ENCODE assay signal across 23 cellular contexts in the genomic region with DNA sequence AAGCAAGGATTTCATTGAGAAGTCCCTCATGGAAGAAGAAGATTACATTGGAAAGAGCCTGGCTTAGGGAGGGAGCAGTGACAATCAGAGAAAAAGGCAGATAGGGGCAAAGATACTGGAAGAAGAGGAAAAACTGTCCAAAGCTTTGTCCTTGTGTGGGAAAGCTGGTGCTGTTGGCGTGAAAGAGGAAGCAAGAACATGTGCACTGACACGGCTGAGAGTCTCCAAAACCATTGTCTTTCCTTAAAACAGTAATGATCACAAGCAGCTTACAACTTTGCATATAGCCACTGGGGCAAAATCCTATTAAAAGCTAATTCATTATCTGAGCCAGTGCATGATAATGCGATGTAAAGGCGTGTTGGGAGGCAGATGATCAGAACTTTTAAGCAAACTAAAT.
DNase-seq lines count a peak whose midpoint lies in the region; ATAC-seq and TF ChIP-seq lines count a peak whose summit lies in the region.
"Had no signal": no experiment of that assay in that cellular context is flagged by ENCODE, and none has a peak within 500 bp of the region (broad histone marks: within the 10 kb centered on the region; RNA-seq: fewer than 3 reads in every experiment).

No MANE protein-coding gene starts in this region.

- H3K4me3 Mint-ChIP-seq in stimulated activated memory B cell treated with anti-CD40 and anti-IgM and Interleukin-4, amounts not matched to agents 10 μg/mL and 1 μg/mL and 100 μg/mL, for 72 hours = no peak overlapping the region
- H3K4me3 Mint-ChIP-seq: activated naive CD4-positive, alpha-beta T cell treated with anti-CD3 and anti-CD28 coated beads, Interleukin-2, amount 10 ng/mL, durations not matched to agents 7 days and 5 days; activated T-cell treated with anti-CD3 and anti-CD28 coated beads, Interleukin-2, amount 50 U/mL, for 4 hours; central memory CD8-positive, alpha-beta T cell; immature natural killer cell had no signal

- ATAC-seq in GM18511 (IDR thresholded peaks at IDR 0.05; ENCODE audit: unreplicated experiment) (peak; percentile 53), HG02763 (IDR thresholded peaks at IDR 0.05; ENCODE audit: unreplicated experiment) (peak; percentile 43)
- ATAC-seq in stimulated activated memory B cell treated with anti-CD40 and anti-IgM and Interleukin-4, amounts not matched to agents 10 μg/mL and 1 μg/mL and 100 μg/mL, for 72 hours = peak; percentile 65

- H3K27me3 Mint-ChIP-seq in stimulated activated memory B cell treated with anti-CD40 and anti-IgM and Interleukin-4, amounts not matched to agents 10 μg/mL and 1 μg/mL and 100 μg/mL, for 72 hours = no peaks in the 10 kb centered on the region
- H3K27me3 Mint-ChIP-seq: central memory CD8-positive, alpha-beta T cell had no signal

- no peak for TF ChIP-seq CTCF in OCI-LY3 (IDR thresholded peaks at IDR 0.05; ENCODE audit: low read depth, low read length)

- H3K79me2 ChIP-seq in OCI-LY3 (ENCODE audit: low read length) = no peaks in the 10 kb centered on the region

- H3K9ac ChIP-seq in OCI-LY3 (ENCODE audit: low read length) = no peak overlapping the region

- peak overlapping the region; percentile 14 for H3K27ac Mint-ChIP-seq in stimulated activated memory B cell treated with anti-CD40 and anti-IgM and Interleukin-4, amounts not matched to agents 10 μg/mL and 1 μg/mL and 100 μg/mL, for 72 hours
- H3K27ac Mint-ChIP-seq: activated naive CD4-positive, alpha-beta T cell treated with anti-CD3 and anti-CD28 coated beads, Interleukin-2, amount 10 ng/mL, durations not matched to agents 7 days and 5 days; immature natural killer cell had no signal

- no peak overlapping the region for H3K4me3 ChIP-seq in OCI-LY3 (ENCODE audit: low read length)
- H3K4me3 ChIP-seq: ascending aorta, dorsolateral prefrontal cortex, left ventricle myocardium inferior, prostate gland, SK-N-MC, tibial nerve had no signal

- H3K27me3 ChIP-seq in OCI-LY3 (ENCODE audit: low read depth, low read length) = no peaks in the 10 kb centered on the region
- H3K27me3 ChIP-seq: ascending aorta, tibial nerve had no signal

- DNase-seq in NCI-H446 treated with DMSO at 0.1 percent for 48 hours (lab: John Stamatoyannopoulos, UW) (no peak), posterior cingulate gyrus (no peak), NCI-H2029 treated with DMSO at 0.1 percent for 48 hours (lab: John Stamatoyannopoulos, UW) (no peak), DMS153 treated with DMSO at 0.1 percent for 48 hours (lab: John Stamatoyannopoulos, UW; ENCODE audit: unreplicated experiment) (no peak)
- DNase-seq: activated naive CD4-positive, alpha-beta T cell treated with anti-CD3 and anti-CD28 coated beads, Interleukin-2, amount 10 ng/mL, durations not matched to agents 7 days and 5 days; activated T-cell treated with anti-CD3 and anti-CD28 coated beads, Interleukin-2, amount 50 U/mL, for 4 hours; dorsolateral prefrontal cortex; immature natural killer cell; left ventricle myocardium inferior; NCI-H187 treated with DMSO at 0.1 percent for 48 hours; NCI-H446; RPMI8226; stimulated activated CD4-positive, alpha-beta T cell treated with anti-CD3 and anti-CD28 coated beads, Interleukin-1b, Interleukin-23, amount 100 ng/mL, for 48 hours; stimulated activated naive CD8-positive, alpha-beta T cell treated with anti-CD3 and anti-CD28 coated beads, Interleukin-15, Interleukin-2, amounts not matched to agents 100 U/mL and 50 U/mL, for 24 hours had no signal

- peaks cover 30% of the 10 kb centered on the region for H3K4me1 Mint-ChIP-seq in stimulated activated memory B cell treated with anti-CD40 and anti-IgM and Interleukin-4, amounts not matched to agents 10 μg/mL and 1 μg/mL and 100 μg/mL, for 72 hours
- H3K4me1 Mint-ChIP-seq: central memory CD8-positive, alpha-beta T cell; immature natural killer cell had no signal

- H3K9me3 ChIP-seq in OCI-LY3 (ENCODE audit: insufficient read depth, low read length) = no peaks in the 10 kb centered on the region
- H3K9me3 ChIP-seq: ascending aorta, left ventricle myocardium inferior, prostate gland, tibial nerve had no signal

- H2AFZ ChIP-seq in OCI-LY3 (ENCODE audit: low read depth, low read length) = no peak overlapping the region

- no peaks in the 10 kb centered on the region for H3K36me3 ChIP-seq in OCI-LY3 (replicated peaks; ENCODE audit: low read depth, low read length)
- H3K36me3 ChIP-seq: ascending aorta, left ventricle myocardium inferior, prostate gland, tibial nerve had no signal

- no peaks in the 10 kb centered on the region for H3K9me3 Mint-ChIP-seq in stimulated activated memory B cell treated with anti-CD40 and anti-IgM and Interleukin-4, amounts not matched to agents 10 μg/mL and 1 μg/mL and 100 μg/mL, for 72 hours
- H3K9me3 Mint-ChIP-seq: activated naive CD4-positive, alpha-beta T cell treated with anti-CD3 and anti-CD28 coated beads, Interleukin-2, amount 10 ng/mL, durations not matched to agents 7 days and 5 days; activated T-cell treated with anti-CD3 and anti-CD28 coated beads, Interleukin-2, amount 50 U/mL, for 4 hours; central memory CD8-positive, alpha-beta T cell; immature natural killer cell had no signal

- no peak overlapping the region for H3K27ac ChIP-seq in OCI-LY3 (ENCODE audit: low read length)
- H3K27ac ChIP-seq: ascending aorta, dorsolateral prefrontal cortex, left ventricle myocardium inferior, prostate gland, SK-N-MC, tibial nerve had no signal

- H4K20me1 ChIP-seq in OCI-LY3 (ENCODE audit: insufficient read depth, low read length) = no peaks in the 10 kb centered on the region

- peak overlapping the region; percentile 43 for H3K4me2 ChIP-seq in OCI-LY3 (ENCODE audit: low read length)

- no peaks in the 10 kb centered on the region for H3K36me3 Mint-ChIP-seq in stimulated activated memory B cell treated with anti-CD40 and anti-IgM and Interleukin-4, amounts not matched to agents 10 μg/mL and 1 μg/mL and 100 μg/mL, for 72 hours
- H3K36me3 Mint-ChIP-seq: immature natural killer cell had no signal

- peaks cover 17% of the 10 kb centered on the region for H3K4me1 ChIP-seq in OCI-LY3 (ENCODE audit: low read length)
- H3K4me1 ChIP-seq: ascending aorta, left ventricle myocardium inferior, prostate gland, tibial nerve had no signal

- intact Hi-C loops in posterior cingulate gyrus (cut with DNase I) = no loop called here
